ENCODE assay signal across 10 cellular contexts in genomic region chr5:10310073-10310779, GRCh38. TPM values are rescaled to one million over a fixed set of nuclear protein-coding genes. Genes with fewer than 3 reads are reported as not detected.
DNase-seq lines count a peak whose midpoint lies in the region; ATAC-seq, FAIRE-seq and TF ChIP-seq lines count a peak whose summit lies in the region.
"Had no signal": no experiment of that assay in that cellular context is flagged by ENCODE, and none has a peak within 500 bp of the region (broad histone marks: within the 10 kb centered on the region; RNA-seq: fewer than 3 reads in every experiment).

No MANE protein-coding gene starts in this region.

- peak; percentile 30 for DNase-seq in COR-L47 (lab: John Stamatoyannopoulos, UW)
- peak; percentile 79 for DNase-seq in astrocyte of the spinal cord (ENCODE audit: low read depth, low spot score)
- DNase-seq in HepG2 (ENCODE audit: low spot score), result peak; percentile 9
- no peak for DNase-seq in NK-92 (lab: John Stamatoyannopoulos, UW; ENCODE audit: unreplicated experiment)
- DNase-seq: NCI-H446 treated with DMSO at 0.1 percent for 48 hours, sigmoid colon had no signal

- POLR2A ChIA-PET in HepG2 (lab: Yijun Ruan, JAX), result interaction anchor here (1.6 kb wide), 1 partner anchor 43 kb away, joined by 7 read pairs; the partner anchor contains the start of gene MARCHF6

- H4K20me1 ChIP-seq in HepG2 (ENCODE audit: insufficient read depth, low read length), result no peaks in the 10 kb centered on the region

- FAIRE-seq in HepG2 (lab: Jason Lieb, UNC), result peak; percentile 30

- intact Hi-C loops in HepG2 (cut with micrococcal nuclease; ENCODE audit: unreplicated experiment), result no loop called here

- H3K9me3 ChIP-seq in HUES64 (ENCODE audit: insufficient read depth, low read depth, low read length), result no peaks in the 10 kb centered on the region
- no peaks in the 10 kb centered on the region for H3K9me3 ChIP-seq in HepG2 (ENCODE audit: low read length)
- H3K9me3 ChIP-seq: sigmoid colon had no signal

- in situ Hi-C loops in astrocyte of the spinal cord (cut with HindIII; ENCODE audit: low sequenced_read_pairs) (no loop called here), HepG2 (cut with HindIII; ENCODE audit: extremely low pct_ligation_motif_present, low pct_unique_long_range_greater_than_20kb) (no loop called here)

- H3K4me1 ChIP-seq in HUES64 (ENCODE audit: insufficient read depth, low read length), result peaks cover 14% of the 10 kb centered on the region
- H3K4me1 ChIP-seq in HepG2 (ENCODE audit: insufficient read depth, low read length), result peaks cover 40% of the 10 kb centered on the region

- H3K27me3 ChIP-seq in HUES64 (ENCODE audit: insufficient read depth, low read length) (peaks cover 15% of the 10 kb centered on the region), HepG2 (ENCODE audit: control insufficient read depth in 1 of 2, insufficient read depth in 2 of 2, low read length in 2 of 2) (peaks cover 0 to 3% of the 10 kb centered on the region in 2 experiments; a peak in 1 of 5 replicates)
- H3K27me3 ChIP-seq: sigmoid colon had no signal

- no peak for TF ChIP-seq RAD21 in HepG2 (CRISPR knock-in tag; IDR thresholded peaks at IDR 0.05)

- WGBS in HUES64, result 78% methylated on average over 8 of the region's 8 CpGs
- WGBS in HepG2 (ENCODE audit: low lambda C conversion rate), result 15% methylated on average over 7 of the region's 8 CpGs

- H3K36me3 ChIP-seq in HUES64 (ENCODE audit: insufficient read depth, low read length) (no peaks in the 10 kb centered on the region), HepG2 (replicated peaks in 1 of 2; ENCODE audit: control insufficient read depth in 1 of 2, insufficient read depth in 2 of 2, low read length in 2 of 2) (no peaks in the 10 kb centered on the region)
- H3K36me3 ChIP-seq: sigmoid colon had no signal

- H3K27ac ChIP-seq in HUES64 (ENCODE audit: low read depth, low read length) (peak overlapping the region; percentile 21; the same call in 1 of the 2 replicates), HepG2 (ENCODE audit: extremely low read length, insufficient read depth, low read length) (no peak overlapping the region)
- H3K27ac ChIP-seq: sigmoid colon had no signal

- ATAC-seq in HepG2 (peak; percentile 34; the same call in 1 of the 3 replicates), GM18907 (IDR thresholded peaks at IDR 0.05; ENCODE audit: unreplicated experiment) (no peak), GM21786 (IDR thresholded peaks at IDR 0.05; ENCODE audit: unreplicated experiment) (no peak), HG02759 (IDR thresholded peaks at IDR 0.05; ENCODE audit: unreplicated experiment) (no peak)

- TF ChIP-seq EP300 in HepG2 (IDR thresholded peaks at IDR 0.05; ENCODE audit: low read depth in 2 of 2, low read length in 2 of 2) (no peak), HepG2 (CRISPR knock-in tag; IDR thresholded peaks at IDR 0.05; ENCODE audit: borderline replicate concordance) (no peak)

- no peak for TF ChIP-seq CTCF in astrocyte of the spinal cord (IDR thresholded peaks at IDR 0.05; ENCODE audit: low read depth, low read length)
- TF ChIP-seq CTCF in HepG2 (CRISPR knock-in tag; IDR thresholded peaks at IDR 0.05), result no peak

- peaks cover 2% of the 10 kb centered on the region for H3K79me2 ChIP-seq in HepG2 (ENCODE audit: insufficient read depth, low read length)

- H3K4me2 ChIP-seq in HepG2 (ENCODE audit: low read depth, low read length), result peak overlapping the region; percentile 63

- CTCF ChIA-PET in HepG2 (lab: Yijun Ruan, JAX; ENCODE audit: low intra/inter-chr PET ratio, low total read pairs), result no interaction called here

- no peak overlapping the region for H2AFZ ChIP-seq in HepG2 (ENCODE audit: low read length)

- no peak for TF ChIP-seq POLR2A in HepG2 (IDR thresholded peaks at IDR 0.05; ENCODE audit: insufficient read depth in 1 of 2, low read depth in 2 of 2, low read length in 2 of 2)

- H3K9ac ChIP-seq in HUES64 (ENCODE audit: low read depth, low read length) (no peak overlapping the region), HepG2 (ENCODE audit: insufficient read depth, low read depth, low read length) (no peak overlapping the region)

- no TSS peak for BruUV-seq in HepG2 (replicated peaks; lab: Mats Ljungman, UMichigan)

- H3K4me3 ChIP-seq in HUES64 (ENCODE audit: low read length), result no peak overlapping the region
- H3K4me3 ChIP-seq in astrocyte of the spinal cord (ENCODE audit: low read depth, low read length), result no peak overlapping the region
- no peak overlapping the region for H3K4me3 ChIP-seq in HepG2 (replicated peaks in 1 of 3; ENCODE audit: insufficient read depth in 1 of 3, low read depth in 2 of 3, low read length in 3 of 3)
- H3K4me3 ChIP-seq: sigmoid colon had no signal

TF ChIP-seq in HepG2, 621 proteins besides CTCF, POLR2A, EP300 and RAD21 (continues in another document):
- TF ChIP-seq FOSL2 (CRISPR knock-in tag; IDR thresholded peaks at IDR 0.05), result 0 out of 2 replicates have a peak, but pooled peaks have one; percentile 35
- TF ChIP-seq ARID3A (IDR thresholded peaks at IDR 0.05; ENCODE audit: low read depth, low read length), result peak; percentile 28; the same call in 1 of the 2 replicates
- peak; percentile 71 for TF ChIP-seq MAFG (CRISPR knock-in tag; IDR thresholded peaks at IDR 0.05)
- 0 out of 2 replicates have a peak, but pooled peaks have one; percentile 36 for TF ChIP-seq NFE2L2 (IDR thresholded peaks at IDR 0.05; ENCODE audit: low read length)
- peak; percentile 99 for TF ChIP-seq MAFF (IDR thresholded peaks at IDR 0.05; ENCODE audit: low read depth, low read length)
- TF ChIP-seq MAFK (conservative IDR thresholded peaks at IDR 0.05 in 1 of 2, IDR thresholded peaks at IDR 0.05 in 1 of 2; ENCODE audit: low read length in 2 of 2), result peak; percentile 98 to 99

RNA-seq across cellular contexts. Expression of gene CMBL, which starts 2.5 kb away (rescaled TPM):
- polyA plus RNA-seq in HUES64 (2013, experiment 1 of 2), result 21.1 TPM
- 24.5 TPM for polyA plus RNA-seq in HUES64 (2013, experiment 2 of 2)
- total RNA-seq in HepG2 (2016; rRNA removed; fragmentation: Illumina TruSeq; extraction: Trizol), result 11.5 and 19.6 TPM in 2 replicates
- 5.2 TPM in 2 replicates for total RNA-seq in HepG2 (2016; cell fraction: cytosol; rRNA removed; fragmentation: Illumina TruSeq; extraction: Trizol; ENCODE audit: low read depth)
- 10.8 and 20.2 TPM in 2 replicates for total RNA-seq in HepG2 (2016; cell fraction: insoluble cytoplasmic fraction; rRNA removed; fragmentation: Illumina TruSeq; extraction: Trizol)
- total RNA-seq in HepG2 (2016; cell fraction: membrane; rRNA removed; fragmentation: Illumina TruSeq; extraction: Trizol), result 16.6 and 16.8 TPM in 2 replicates
- 6.0 and 7.0 TPM in 2 replicates for total RNA-seq in HepG2 (2016; cell fraction: nucleus; rRNA removed; fragmentation: Illumina TruSeq; extraction: Trizol)
- 12.7 and 17.0 TPM in 2 replicates for polyA plus RNA-seq in HepG2 (2011; rRNA removed)
- 17.0 and 27.6 TPM in 2 replicates for polyA plus RNA-seq in HepG2 (2011; cell fraction: cytosol; rRNA removed)
- polyA plus RNA-seq in HepG2 (2011; cell fraction: nucleus; rRNA removed), result 4.1 and 7.8 TPM in 2 replicates
- 16.9 and 18.5 TPM in 2 replicates for polyA plus RNA-seq in HepG2 (2012)
- polyA plus RNA-seq in HepG2 (2016; cell fraction: cytosol; fragmentation: Illumina TruSeq; extraction: Trizol; ENCODE audit: low read depth), result 9.6 and 10.7 TPM in 2 replicates
- 42.7 and 43.4 TPM in 2 replicates for polyA plus RNA-seq in HepG2 (2016; cell fraction: insoluble cytoplasmic fraction; fragmentation: Illumina TruSeq; extraction: Trizol; ENCODE audit: low read depth)
- polyA plus RNA-seq in HepG2 (2016; cell fraction: membrane; fragmentation: Illumina TruSeq; extraction: Trizol; ENCODE audit: low read depth), result 22.0 and 22.7 TPM in 2 replicates
- polyA plus RNA-seq in HepG2 (2016; cell fraction: nucleus; fragmentation: Illumina TruSeq; extraction: Trizol; ENCODE audit: insufficient read depth, low read depth), result 16.1 and 16.6 TPM in 2 replicates
- 30.1 and 125 TPM in 2 replicates for polyA minus RNA-seq in HepG2 (2011; rRNA and poly(A)+ RNA removed; ENCODE audit: low replicate concordance)
- 17.9 and 19.5 TPM in 2 replicates for polyA minus RNA-seq in HepG2 (2011; cell fraction: cytosol; rRNA and poly(A)+ RNA removed)
- 4.9 and 8.1 TPM in 2 replicates for polyA minus RNA-seq in HepG2 (2011; cell fraction: nucleus; rRNA and poly(A)+ RNA removed)

RNA-seq across cellular contexts. Expression of gene MARCHF6, which starts 43.3 kb away (rescaled TPM):
- 45.1 TPM for polyA plus RNA-seq in HUES64 (2013, experiment 1 of 2)
- 44.3 TPM for polyA plus RNA-seq in HUES64 (2013, experiment 2 of 2)
- total RNA-seq in HepG2 (2016; rRNA removed; fragmentation: Illumina TruSeq; extraction: Trizol), result 39.5 and 48.6 TPM in 2 replicates
- 21.2 and 25.8 TPM in 2 replicates for total RNA-seq in HepG2 (2016; cell fraction: cytosol; rRNA removed; fragmentation: Illumina TruSeq; extraction: Trizol; ENCODE audit: low read depth)
- total RNA-seq in HepG2 (2016; cell fraction: insoluble cytoplasmic fraction; rRNA removed; fragmentation: Illumina TruSeq; extraction: Trizol), result 34.4 and 49.1 TPM in 2 replicates
- 11.9 and 12.7 TPM in 2 replicates for total RNA-seq in HepG2 (2016; cell fraction: membrane; rRNA removed; fragmentation: Illumina TruSeq; extraction: Trizol)
- total RNA-seq in HepG2 (2016; cell fraction: nucleus; rRNA removed; fragmentation: Illumina TruSeq; extraction: Trizol), result 71.7 and 86.1 TPM in 2 replicates
- 107 and 115 TPM in 2 replicates for polyA plus RNA-seq in HepG2 (2011; rRNA removed)
- 45.5 and 75.4 TPM in 2 replicates for polyA plus RNA-seq in HepG2 (2011; cell fraction: cytosol; rRNA removed)
- 244 and 247 TPM in 2 replicates for polyA plus RNA-seq in HepG2 (2011; cell fraction: nucleus; rRNA removed)
- polyA plus RNA-seq in HepG2 (2012), result 67.4 and 121 TPM in 2 replicates
- 1.8 and 2.0 TPM in 2 replicates for polyA plus RNA-seq in HepG2 (2016; cell fraction: cytosol; fragmentation: Illumina TruSeq; extraction: Trizol; ENCODE audit: low read depth)
- 21.2 and 23.1 TPM in 2 replicates for polyA plus RNA-seq in HepG2 (2016; cell fraction: insoluble cytoplasmic fraction; fragmentation: Illumina TruSeq; extraction: Trizol; ENCODE audit: low read depth)
- 3.2 and 3.8 TPM in 2 replicates for polyA plus RNA-seq in HepG2 (2016; cell fraction: membrane; fragmentation: Illumina TruSeq; extraction: Trizol; ENCODE audit: low read depth)
- 120 and 121 TPM in 2 replicates for polyA plus RNA-seq in HepG2 (2016; cell fraction: nucleus; fragmentation: Illumina TruSeq; extraction: Trizol; ENCODE audit: insufficient read depth, low read depth)
- polyA minus RNA-seq in HepG2 (2011; rRNA and poly(A)+ RNA removed; ENCODE audit: low replicate concordance), result 309 and 698 TPM in 2 replicates
- 78.7 and 104 TPM in 2 replicates for polyA minus RNA-seq in HepG2 (2011; cell fraction: cytosol; rRNA and poly(A)+ RNA removed)
- polyA minus RNA-seq in HepG2 (2011; cell fraction: nucleus; rRNA and poly(A)+ RNA removed), result 179 and 204 TPM in 2 replicates
